In the genomic region with DNA sequence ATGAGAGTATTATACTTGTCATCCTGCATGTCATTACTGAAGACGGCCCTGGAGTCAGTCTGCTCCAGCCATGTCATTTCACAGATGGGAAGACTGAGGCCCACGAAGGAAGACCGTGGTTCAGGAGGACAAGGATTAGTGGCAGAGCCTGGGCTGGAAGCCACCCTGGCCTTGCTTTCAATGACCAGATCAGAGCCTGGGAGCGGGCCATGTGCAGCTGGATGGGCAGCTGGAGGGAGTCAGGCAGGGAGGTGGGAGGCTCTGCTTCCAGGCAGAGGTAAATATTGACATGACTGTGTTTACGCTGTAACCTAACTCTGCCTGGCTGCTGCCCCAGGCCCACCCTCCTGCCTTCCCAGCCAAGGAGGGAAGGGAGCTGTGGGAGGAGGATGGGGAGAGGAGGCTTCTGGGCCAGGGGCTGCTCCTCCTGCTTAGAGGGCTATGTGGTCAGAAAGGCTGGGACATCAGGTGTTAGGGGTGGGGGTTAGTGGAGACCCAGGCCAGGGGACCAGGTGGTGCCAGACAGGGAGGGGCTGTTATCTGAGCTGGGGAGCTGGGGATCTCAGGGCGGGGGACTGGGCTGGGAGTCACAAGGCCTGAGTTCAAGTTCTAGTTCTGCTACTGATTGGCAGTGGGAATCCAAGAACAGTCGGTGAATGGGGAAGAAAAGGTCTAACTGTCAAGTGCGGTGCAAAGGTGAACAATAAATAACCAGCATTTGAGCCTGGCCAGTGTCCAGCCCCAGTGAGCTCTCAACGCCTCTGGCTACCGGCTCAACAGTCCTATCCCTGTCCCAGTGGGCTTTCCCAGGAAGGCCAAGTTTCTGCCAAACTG, we compare ENCODE assay signal across 8 cellular contexts. TPM values are rescaled to one million over a fixed set of nuclear protein-coding genes. Genes with fewer than 3 reads are reported as not detected.
DNase-seq lines count a peak whose midpoint lies in the region; ATAC-seq and TF ChIP-seq lines count a peak whose summit lies in the region.

No MANE protein-coding gene starts in this region.

- no peak overlapping the region for H3K4me3 ChIP-seq in suprapubic skin

- no peaks in the 10 kb centered on the region for H3K9me3 ChIP-seq in suprapubic skin

- TF ChIP-seq CTCF in suprapubic skin (IDR thresholded peaks at IDR 0.05) (no peak), GM13977 (IDR thresholded peaks at IDR 0.05; ENCODE audit: extremely low read depth, insufficient read depth, missing control alignments) (no peak)

- peak; percentile 46 for DNase-seq in NCI-H1436 (lab: John Stamatoyannopoulos, UW)
- DNase-seq in NCI-H1436 treated with DMSO at 0.1 percent for 48 hours (lab: John Stamatoyannopoulos, UW), result no peak
- peak; percentile 95 for DNase-seq in SHP77 treated with DMSO at 0.1 percent for 48 hours (lab: John Stamatoyannopoulos, UW)
- DNase-seq in left ventricle myocardium superior, result peak; percentile 87
- peak; percentile 89 to 91 for DNase-seq in suprapubic skin (ENCODE audit: low spot score in 2 of 2)
- DNase-seq in SW 1271 (lab: John Stamatoyannopoulos, UW), result no peak
- no peak for DNase-seq in GM13977 (ENCODE audit: low spot score)

- ATAC-seq in left ventricle myocardium superior (peak; percentile 65), GM19467 (IDR thresholded peaks at IDR 0.05; ENCODE audit: unreplicated experiment) (no peak)

- H3K27ac ChIP-seq in suprapubic skin, result peak overlapping the region; percentile 61

- no peaks in the 10 kb centered on the region for H3K36me3 ChIP-seq in suprapubic skin

- no peak for TF ChIP-seq EP300 in suprapubic skin (IDR thresholded peaks at IDR 0.05)

- in situ Hi-C loops in GM13977 (cut with MboI; ENCODE audit: low pct_unique_long_range_greater_than_20kb, low sequenced_read_pairs, unreplicated experiment), result no loop called here

- intact Hi-C loops in left ventricle myocardium superior (cut with micrococcal nuclease), result no loop called here

- 50% methylated on average over 8 of the region's 10 CpGs for WGBS in suprapubic skin

- no peaks in the 10 kb centered on the region for H3K27me3 ChIP-seq in suprapubic skin

- H3K4me1 ChIP-seq in suprapubic skin, result peaks cover 100% of the 10 kb centered on the region

- no peak for TF ChIP-seq POLR2A in suprapubic skin (IDR thresholded peaks at IDR 0.05)

RNA-seq across cellular contexts. Expression of gene ECE1, which starts 48.5 kb away (rescaled TPM):
- total RNA-seq in left ventricle myocardium superior (43.3 TPM), suprapubic skin (10 to 100 TPM; 40.8 to 64.2 (median 55.3) TPM)

Comparison
In these comparisons a context has a peak if more than half of its experiments do, and no peak if none do; other contexts are left out.
1. DNase-seq: peak in NCI-H1436 (single experiment), SHP77 treated with DMSO at 0.1 percent for 48 hours (single experiment), left ventricle myocardium superior (single experiment) and suprapubic skin (2 of 2); none in NCI-H1436 treated with DMSO at 0.1 percent for 48 hours (single experiment), SW 1271 (0 of 2) and GM13977 (single experiment).